In the genomic region with DNA sequence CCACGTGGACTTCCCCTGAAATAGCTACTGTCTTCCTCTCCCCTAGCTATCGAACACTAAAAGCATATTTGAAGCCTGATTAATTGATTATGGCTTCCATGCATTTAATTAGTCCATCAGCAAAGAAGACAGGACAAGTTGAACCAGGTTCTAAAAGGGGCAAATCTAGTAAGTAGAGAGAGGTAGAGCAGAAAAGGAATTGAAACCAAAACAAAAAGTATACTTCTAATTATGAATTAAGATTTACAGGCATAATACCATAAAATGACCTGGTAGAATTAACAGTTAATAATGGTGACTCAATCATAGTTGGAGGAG, we compare ENCODE assay signal across 8 cellular contexts. TPM values are rescaled to one million over a fixed set of nuclear protein-coding genes. Genes with fewer than 3 reads are reported as not detected.
DNase-seq lines count a peak whose midpoint lies in the region; ATAC-seq, FAIRE-seq and TF ChIP-seq lines count a peak whose summit lies in the region.

No MANE protein-coding gene starts in this region.

- ATAC-seq in HG03342 (IDR thresholded peaks at IDR 0.05; ENCODE audit: unreplicated experiment) (peak; percentile 1), GM19035 (IDR thresholded peaks at IDR 0.05; ENCODE audit: unreplicated experiment) (no peak)

- H3K9me3 ChIP-seq in Caco-2, result no peaks in the 10 kb centered on the region; the same call in 1 of the 2 replicates

- H3K27ac ChIP-seq in caudate nucleus (ENCODE audit: low read depth, low read length), result peak overlapping the region; percentile 13

- no peak for FAIRE-seq in D721Med (lab: Jason Lieb, UNC)

- H3K4me3 ChIP-seq in Caco-2 (ENCODE audit: low read depth, low read length), result peak overlapping the region; percentile 83

- peak overlapping the region; percentile 86 for H3K4me3 Mint-ChIP-seq in Caco-2 (ENCODE audit: unreplicated experiment)
- H3K4me3 Mint-ChIP-seq in neural crest cell, result peak overlapping the region; percentile 93

- intact Hi-C loops in Caco-2 (cut with micrococcal nuclease; ENCODE audit: unreplicated experiment), result loop anchor here (1.0 to 5.0 kb wide), 4 partner anchors 63 to 433 kb away; partner anchors contain the start of gene COMMD3

- DNase-seq in Caco-2, result no peak
- DNase-seq in caudate nucleus (lab: John Stamatoyannopoulos, UW), result no peak
- no peak for DNase-seq in neural crest cell (ENCODE audit: low read depth, low spot score)
- no peak for DNase-seq in iPS-NIHi11 (ENCODE audit: low spot score)
- DNase-seq in SKM-1 (lab: John Stamatoyannopoulos, UW; ENCODE audit: unreplicated experiment), result no peak
- no peak for DNase-seq in D721Med (ENCODE audit: insufficient read length, low spot score)

- CTCF ChIA-PET in Caco-2 (lab: Charles Lee), result interaction anchor here (1.0 to 2.0 kb wide), 5 partner anchors 10 to 985 kb away, joined by 3 to 9 read pairs (median 5); no protein-coding TSS in a partner anchor

- POLR2A ChIA-PET in Caco-2 (lab: Charles Lee), result interaction anchor here (0.6 to 1.4 kb wide), 8 partner anchors 10 to 507 kb away, joined by 3 to 7 read pairs (median 4); partner anchors contain the start of genes COMMD3 and SKIDA1

- H3K4me1 ChIP-seq in Caco-2, result peaks cover 14% of the 10 kb centered on the region

- H3K27me3 ChIP-seq in Caco-2 (replicated peaks; ENCODE audit: control insufficient read depth, insufficient read depth, low read length), result no peaks in the 10 kb centered on the region

- H3K4me1 Mint-ChIP-seq in Caco-2 (ENCODE audit: low read depth, unreplicated experiment) (peaks cover 8% of the 10 kb centered on the region), neural crest cell (peaks cover 27% of the 10 kb centered on the region)

- H3K27me3 Mint-ChIP-seq in Caco-2 (ENCODE audit: insufficient read depth, unreplicated experiment), result peaks cover 16% of the 10 kb centered on the region
- no peaks in the 10 kb centered on the region for H3K27me3 Mint-ChIP-seq in neural crest cell (ENCODE audit: low read depth)

- no peaks in the 10 kb centered on the region for H3K36me3 ChIP-seq in Caco-2 (ENCODE audit: control insufficient read depth, insufficient read depth, low read length)

- peak overlapping the region; percentile 83 for H3K27ac Mint-ChIP-seq in Caco-2 (ENCODE audit: unreplicated experiment)
- peak overlapping the region; percentile 87 for H3K27ac Mint-ChIP-seq in neural crest cell (ENCODE audit: unreplicated experiment)

- H3K36me3 Mint-ChIP-seq in Caco-2 (ENCODE audit: insufficient read depth, unreplicated experiment), result peaks cover 13% of the 10 kb centered on the region
- H3K36me3 Mint-ChIP-seq in neural crest cell (ENCODE audit: low read depth), result peaks cover 11% of the 10 kb centered on the region

- H3K9me3 Mint-ChIP-seq in Caco-2 (ENCODE audit: unreplicated experiment) (peaks cover 21% of the 10 kb centered on the region), neural crest cell (peaks cover 7% of the 10 kb centered on the region)

- TF ChIP-seq CTCF in Caco-2 (IDR thresholded peaks at IDR 0.05; ENCODE audit: insufficient read depth in 1 of 2, low read depth in 1 of 2, low read length in 1 of 2, severe bottlenecking in 1 of 2, unreplicated experiment in 1 of 2) (no peak), neural crest cell (conservative IDR thresholded peaks at IDR 0.05) (no peak), D721Med (IDR thresholded peaks at IDR 0.05; ENCODE audit: insufficient read depth, missing control alignments) (no peak)

- no TSS peak for BruUV-seq in Caco-2 (replicated peaks; lab: Mats Ljungman, UMichigan)

RNA-seq across cellular contexts. Expression of gene DNAJC1, which starts 0.4 kb away (rescaled TPM):
- total RNA-seq in Caco-2 (2022) (50.7 and 54.2 TPM in 2 replicates), neural crest cell (34.3 and 37.7 TPM in 2 replicates)
